ENCODE assay signal across 10 cellular contexts in the genomic region with DNA sequence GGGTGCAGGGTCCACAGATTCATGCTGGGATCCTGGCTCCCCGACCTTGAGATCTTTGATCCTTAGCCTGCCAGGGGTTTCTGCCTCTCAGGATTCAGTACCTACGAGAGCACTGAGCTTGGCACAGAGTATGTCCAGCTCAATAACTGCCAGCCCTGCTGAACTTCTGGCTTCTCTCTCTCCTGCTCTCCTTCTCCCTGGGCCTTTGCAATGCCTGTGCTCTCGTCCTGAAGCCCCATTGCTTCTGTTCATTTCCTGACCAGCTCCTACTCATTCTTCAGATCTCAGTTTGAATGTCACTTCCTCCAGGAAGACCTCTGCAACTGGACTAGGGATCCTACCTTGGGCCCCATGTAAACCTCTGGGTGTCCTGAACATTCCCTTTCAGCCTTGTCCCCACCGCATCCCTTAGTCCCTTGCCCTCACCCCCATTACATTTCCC.
DNase-seq lines count a peak whose midpoint lies in the region; ATAC-seq and TF ChIP-seq lines count a peak whose summit lies in the region.
"Had no signal": no experiment of that assay in that cellular context is flagged by ENCODE, and none has a peak within 500 bp of the region (broad histone marks: within the 10 kb centered on the region; RNA-seq: fewer than 3 reads in every experiment).

No MANE protein-coding gene starts in this region.

- H3K4me1 ChIP-seq in Peyer's patch (peaks cover 0 to 25% (median 6%) of the 10 kb centered on the region in 4 donors), duodenal mucosa (ENCODE audit: control insufficient read depth in 1 of 2, insufficient read depth in 2 of 2, low read length in 2 of 2) (peaks cover 40% of the 10 kb centered on the region in 2 donors), upper lobe of right lung (peaks cover 46% of the 10 kb centered on the region), Karpas-422 (ENCODE audit: low read length) (no peaks in the 10 kb centered on the region)

- no peak for ATAC-seq in upper lobe of right lung

- H3K9me2 ChIP-seq in Karpas-422 (replicated peaks; ENCODE audit: insufficient read depth, low read length): no peaks in the 10 kb centered on the region

- no peaks in the 10 kb centered on the region for H3K36me3 Mint-ChIP-seq in nephron progenitor cell (ENCODE audit: low read depth)

- H3K36me3 ChIP-seq in Peyer's patch (no peaks in the 10 kb centered on the region), duodenal mucosa (ENCODE audit: control insufficient read depth in 1 of 2, insufficient read depth in 2 of 2, low read length in 2 of 2) (no peaks in the 10 kb centered on the region), upper lobe of right lung (no peaks in the 10 kb centered on the region), Karpas-422 (ENCODE audit: insufficient read depth, low read length) (no peaks in the 10 kb centered on the region)

- H2AFZ ChIP-seq in Karpas-422 (ENCODE audit: low read length): no peak overlapping the region

- no peaks in the 10 kb centered on the region for H3K9me3 ChIP-seq in Peyer's patch
- no peaks in the 10 kb centered on the region for H3K9me3 ChIP-seq in duodenal mucosa (ENCODE audit: control insufficient read depth in 1 of 2, low read length in 2 of 2)
- H3K9me3 ChIP-seq in upper lobe of right lung: no peaks in the 10 kb centered on the region
- H3K9me3 ChIP-seq in Karpas-422 (ENCODE audit: low read length): no peaks in the 10 kb centered on the region

- no peaks in the 10 kb centered on the region for H3K79me2 ChIP-seq in Karpas-422 (ENCODE audit: low read length)

- peaks cover 19% of the 10 kb centered on the region for H3K27me3 Mint-ChIP-seq in nephron progenitor cell (ENCODE audit: low read depth, poor library complexity)

- peak overlapping the region; percentile 96 for H3K27ac Mint-ChIP-seq in nephron progenitor cell

- H3K4me1 Mint-ChIP-seq in nephron progenitor cell: peaks cover 74% of the 10 kb centered on the region

- peak overlapping the region; percentile 52 to 80 (median 66) for H3K27ac ChIP-seq in Peyer's patch
- H3K27ac ChIP-seq in duodenal mucosa (ENCODE audit: low read depth, low read length): peak overlapping the region; percentile 71
- H3K27ac ChIP-seq in upper lobe of right lung: peak overlapping the region; percentile 73
- no peak overlapping the region for H3K27ac ChIP-seq in Karpas-422 (ENCODE audit: low read length)

- no peaks in the 10 kb centered on the region for H3K9me3 Mint-ChIP-seq in nephron progenitor cell

- no peaks in the 10 kb centered on the region for H3K27me3 ChIP-seq in Peyer's patch
- no peaks in the 10 kb centered on the region for H3K27me3 ChIP-seq in duodenal mucosa (ENCODE audit: control insufficient read depth in 1 of 2, insufficient read depth in 2 of 2, low read length in 2 of 2)
- H3K27me3 ChIP-seq in upper lobe of right lung: peaks cover 12% of the 10 kb centered on the region
- H3K27me3 ChIP-seq in Karpas-422 (ENCODE audit: low read length): no peaks in the 10 kb centered on the region

- H3K9ac ChIP-seq in duodenal mucosa (ENCODE audit: low read depth in 1 of 2, low read length in 2 of 2) (peak overlapping the region in 1 of 2 donors; percentile 39), Karpas-422 (ENCODE audit: low read length) (no peak overlapping the region)

- H3K4me3 Mint-ChIP-seq in nephron progenitor cell: peak overlapping the region; percentile 2

- TF ChIP-seq POLR2A in Peyer's patch (IDR thresholded peaks at IDR 0.05): no peak

- H3K4me2 ChIP-seq in Karpas-422 (ENCODE audit: low read depth, low read length, poor library complexity, severe bottlenecking): no peak overlapping the region

- DNase-seq in Peyer's patch: no peak
- DNase-seq in nephron progenitor cell: no peak
- DNase-seq in upper lobe of right lung: no peak
- DNase-seq in Karpas-422: no peak
- no peak for DNase-seq in foreskin melanocyte
- no peak for DNase-seq in NCI-H128 (lab: John Stamatoyannopoulos, UW; ENCODE audit: unreplicated experiment)
- DNase-seq: activated CD4-positive, CD25-positive, alpha-beta regulatory T cell; activated effector memory CD4-positive, alpha-beta T cell treated with Interleukin-2 at 50 U/mL for 16 hours; effector CD8-positive, alpha-beta T cell had no signal

- TF ChIP-seq CTCF in Peyer's patch (IDR thresholded peaks at IDR 0.05) (no peak), nephron progenitor cell (IDR thresholded peaks at IDR 0.05) (no peak), upper lobe of right lung (IDR thresholded peaks at IDR 0.05) (no peak)

- intact Hi-C loops in upper lobe of right lung (cut with DNase I): no loop called here

- H4K20me1 ChIP-seq in Karpas-422 (ENCODE audit: insufficient read depth, low read depth, low read length): no peaks in the 10 kb centered on the region

- H3K4me3 ChIP-seq in Peyer's patch: no peak overlapping the region
- H3K4me3 ChIP-seq in duodenal mucosa (ENCODE audit: low read depth in 1 of 2, low read length in 2 of 2): no peak overlapping the region
- no peak overlapping the region for H3K4me3 ChIP-seq in upper lobe of right lung
- no peak overlapping the region for H3K4me3 ChIP-seq in Karpas-422 (ENCODE audit: low read length)
